In the genomic region with DNA sequence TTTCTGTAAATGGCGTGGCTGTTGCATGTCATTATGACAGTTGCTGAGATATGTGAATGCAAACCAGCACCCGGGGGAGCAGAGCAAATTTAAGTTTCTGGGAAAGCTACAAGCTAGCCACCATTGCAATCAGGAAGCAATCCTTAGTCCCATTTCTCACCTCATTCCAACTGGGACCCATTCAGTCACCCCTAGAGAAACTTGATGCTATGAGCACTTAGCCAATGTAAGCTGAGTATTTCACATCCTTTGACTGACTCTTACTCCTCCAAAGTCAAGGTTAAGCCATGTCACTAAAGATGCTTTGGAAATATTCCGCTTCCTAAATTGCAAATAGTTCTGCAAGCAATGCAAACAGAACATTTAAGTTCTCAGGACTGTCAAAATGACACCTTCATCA, we compare ENCODE assay signal across 11 cellular contexts.
"Had no signal": no experiment of that assay in that cellular context is flagged by ENCODE, and none has a peak within 500 bp of the region (broad histone marks: within the 10 kb centered on the region; RNA-seq: fewer than 3 reads in every experiment).

No MANE protein-coding gene starts in this region.

- H2AFZ ChIP-seq: GM23248, GM23338 had no signal

- H3K27ac ChIP-seq: GM23248 had no signal

- H3K36me3 ChIP-seq: HAP-1 had no signal

- DNase-seq: GM23248, GOT3, H7, H9, HCEC 1CT, HFFc6 had no signal

- FAIRE-seq: H1, H54 had no signal

- H3K4me1 ChIP-seq: HAP-1 had no signal

- H3K4me3 ChIP-seq: GM23248, GM23338, HAP-1 had no signal

- H3K4me2 ChIP-seq: GM23338 had no signal

- H3K9ac ChIP-seq: GM23248 had no signal

- ATAC-seq: HCT116 had no signal

- H3K9me3 ChIP-seq: HAP-1 had no signal
